Comparison of ENCODE assay signal across 29 cellular contexts in genomic region chr5:35694481-35694880, GRCh38.
"Had no signal": no experiment of that assay in that cellular context is flagged by ENCODE, and none has a peak within 500 bp of the region (broad histone marks: within the 10 kb centered on the region; RNA-seq: fewer than 3 reads in every experiment).

No MANE protein-coding gene starts in this region.

- H3K9me3 Mint-ChIP-seq: activated CD4-positive, alpha-beta memory T cell treated with anti-CD3 and anti-CD28 coated beads for 36 hours; activated naive CD4-positive, alpha-beta T cell treated with anti-CD3 and anti-CD28 coated beads, Interleukin-2, amount 10 ng/mL, durations not matched to agents 7 days and 5 days; dendritic cell treated with granulocyte-macrophage colony-stimulating factor and Interleukin-4, amounts not matched to agents 40 ng/mL and 50 ng/mL, for 4 days; mesothelial cell of epicardium had no signal

- ATAC-seq: heart right ventricle; left cardiac atrium; left ventricle myocardium superior; naive thymus-derived CD4-positive, alpha-beta T cell; pancreas; psoas muscle; SK-N-SH treated with all-trans-retinoic acid at 6 μM for 48 hours; stimulated activated naive CD8-positive, alpha-beta T cell treated with anti-CD3 and anti-CD28 coated beads, Interleukin-15, Interleukin-2, amounts not matched to agents 100 U/mL and 50 U/mL, for 24 hours; T-helper 17 cell had no signal

- H3K4me3 Mint-ChIP-seq: activated CD4-positive, alpha-beta memory T cell treated with anti-CD3 and anti-CD28 coated beads for 36 hours; activated CD4-positive, alpha-beta T cell treated with anti-CD3 and anti-CD28 coated beads, Interleukin-2, amount 10 ng/mL, durations not matched to agents 24 days and 14 days; activated naive CD4-positive, alpha-beta T cell treated with anti-CD3 and anti-CD28 coated beads, Interleukin-2, amount 10 ng/mL, durations not matched to agents 7 days and 5 days; dendritic cell treated with granulocyte-macrophage colony-stimulating factor and Interleukin-4, amounts not matched to agents 40 ng/mL and 50 ng/mL, for 4 days; mesothelial cell of epicardium; naive thymus-derived CD4-positive, alpha-beta T cell; T-helper 17 cell had no signal

- H3K4me1 Mint-ChIP-seq: activated CD4-positive, alpha-beta T cell treated with anti-CD3 and anti-CD28 coated beads, Interleukin-2, amount 10 ng/mL, durations not matched to agents 24 days and 14 days; activated naive CD4-positive, alpha-beta T cell treated with anti-CD3 and anti-CD28 coated beads, Interleukin-2, amount 10 ng/mL, durations not matched to agents 7 days and 5 days; mesothelial cell of epicardium had no signal

- H3K27ac ChIP-seq: heart right ventricle, pancreas, psoas muscle, right atrium auricular region, thyroid gland, upper lobe of left lung, vagina had no signal

- H3K27ac Mint-ChIP-seq: activated CD4-positive, alpha-beta memory T cell treated with anti-CD3 and anti-CD28 coated beads for 36 hours; activated CD4-positive, alpha-beta T cell treated with anti-CD3 and anti-CD28 coated beads, Interleukin-2, amount 10 ng/mL, durations not matched to agents 24 days and 14 days; activated naive CD4-positive, alpha-beta T cell treated with anti-CD3 and anti-CD28 coated beads, Interleukin-2, amount 10 ng/mL, durations not matched to agents 7 days and 5 days; dendritic cell treated with granulocyte-macrophage colony-stimulating factor and Interleukin-4, amounts not matched to agents 40 ng/mL and 50 ng/mL, for 4 days; mesothelial cell of epicardium; naive thymus-derived CD4-positive, alpha-beta T cell; T-helper 17 cell had no signal

- DNase-seq: activated CD4-positive, alpha-beta memory T cell treated with anti-CD3 and anti-CD28 coated beads for 36 hours; activated CD4-positive, alpha-beta T cell treated with anti-CD3 and anti-CD28 coated beads, Interleukin-2, amount 10 ng/mL, durations not matched to agents 24 days and 14 days; activated CD4-positive, CD25-positive, alpha-beta regulatory T cell treated with anti-CD3 and anti-CD28 coated beads, Interleukin-2, amount 50 U/mL, for 72 hours; activated CD8-positive, alpha-beta memory T cell treated with anti-CD3 and anti-CD28 coated beads, Interleukin-2, amount 50 U/mL, for 4 hours; activated gamma-delta T cell; activated naive CD4-positive, alpha-beta T cell treated with anti-CD3 and anti-CD28 coated beads, Interleukin-2, amount 10 ng/mL, durations not matched to agents 7 days and 5 days; activated T-cell treated with anti-CD3 and anti-CD28 coated beads, Interleukin-2, amount 50 U/mL, for 1 hour; amniotic stem cell; central memory CD4-positive, alpha-beta T cell; effector CD4-positive, alpha-beta T cell; heart right ventricle; left cardiac atrium; left ventricle myocardium superior; mammary epithelial cell; naive thymus-derived CD4-positive, alpha-beta T cell; pancreas; psoas muscle; stimulated activated CD4-positive, alpha-beta T cell treated with anti-CD3 and anti-CD28 coated beads, Interleukin-15, amount 100 ng/mL, for 24 hours; stimulated activated CD4-positive, alpha-beta T cell treated with anti-CD3 and anti-CD28 coated beads, Interleukin-4, amount 100 ng/mL, for 1 hour; stimulated activated naive CD8-positive, alpha-beta T cell treated with anti-CD3 and anti-CD28 coated beads, Interleukin-15, Interleukin-2, amounts not matched to agents 100 U/mL and 50 U/mL, for 24 hours; T-helper 17 cell; T1000; thyroid gland; upper lobe of left lung had no signal

- H3K27me3 Mint-ChIP-seq: activated CD4-positive, alpha-beta memory T cell treated with anti-CD3 and anti-CD28 coated beads for 36 hours; activated CD4-positive, alpha-beta T cell treated with anti-CD3 and anti-CD28 coated beads, Interleukin-2, amount 10 ng/mL, durations not matched to agents 24 days and 14 days; activated naive CD4-positive, alpha-beta T cell treated with anti-CD3 and anti-CD28 coated beads, Interleukin-2, amount 10 ng/mL, durations not matched to agents 7 days and 5 days; dendritic cell treated with granulocyte-macrophage colony-stimulating factor and Interleukin-4, amounts not matched to agents 40 ng/mL and 50 ng/mL, for 4 days; naive thymus-derived CD4-positive, alpha-beta T cell; T-helper 17 cell had no signal
